Comparison of ENCODE assay signal across 17 cellular contexts in genomic region chr1:246427611-246428010, GRCh38.
DNase-seq lines count a peak whose midpoint lies in the region; FAIRE-seq and TF ChIP-seq lines count a peak whose summit lies in the region.
"Had no signal": no experiment of that assay in that cellular context is flagged by ENCODE, and none has a peak within 500 bp of the region (broad histone marks: within the 10 kb centered on the region; RNA-seq: fewer than 3 reads in every experiment).

No MANE protein-coding gene starts in this region.

- in situ Hi-C loops in ACHN (cut with HindIII; ENCODE audit: low pct_ligation_motif_present, low pct_unique_long_range_greater_than_20kb, low sequenced_read_pairs) = no loop called here

- no peaks in the 10 kb centered on the region for H4K20me1 ChIP-seq in MM.1S (ENCODE audit: insufficient read depth, low read length)

- H3F3A ChIP-seq in MM.1S (ENCODE audit: insufficient read depth, low read length) = no peaks in the 10 kb centered on the region

- intact Hi-C loops in ovary (cut with DNase I) = no loop called here

- H3K79me2 ChIP-seq in MM.1S (ENCODE audit: low read length) = no peaks in the 10 kb centered on the region

- H3K4me3 ChIP-seq in epithelial cell of esophagus (ENCODE audit: low read length) (no peak overlapping the region), MM.1S (ENCODE audit: low read length) (no peak overlapping the region), ovary (no peak overlapping the region)
- H3K4me3 ChIP-seq: heart right ventricle, vagina had no signal

- H3K27me3 ChIP-seq in MM.1S (replicated peaks; ENCODE audit: insufficient read depth, low read length) = no peaks in the 10 kb centered on the region
- no peaks in the 10 kb centered on the region for H3K27me3 ChIP-seq in ovary
- H3K27me3 ChIP-seq: heart right ventricle, vagina had no signal

- no peak overlapping the region for H2AFZ ChIP-seq in MM.1S (ENCODE audit: low read length)

- H3K4me1 ChIP-seq in MM.1S (ENCODE audit: low read length) = no peaks in the 10 kb centered on the region
- H3K4me1 ChIP-seq in ovary (ENCODE audit: insufficient read depth) = no peaks in the 10 kb centered on the region
- H3K4me1 ChIP-seq: vagina had no signal

- no peak for TF ChIP-seq CTCF in epithelial cell of esophagus (IDR thresholded peaks at IDR 0.05; ENCODE audit: insufficient read depth, low read depth, low read length, missing control alignments)
- TF ChIP-seq CTCF in MM.1S (IDR thresholded peaks at IDR 0.05; ENCODE audit: low read length) = no peak
- no peak for TF ChIP-seq CTCF in ovary (IDR thresholded peaks at IDR 0.05)

- DNase-seq in ACHN (peak; percentile 61), HCEC 1CT (peak; percentile 51), RCC 7860 (ENCODE audit: low spot score) (peak; percentile 88), epithelial cell of esophagus (ENCODE audit: low read depth) (peak; percentile 43), NCI-H1436 treated with DMSO at 0.1 percent for 48 hours (lab: John Stamatoyannopoulos, UW) (no peak), MM.1S (no peak), NCI-H2227 treated with DMSO at 0.1 percent for 48 hours (lab: John Stamatoyannopoulos, UW) (no peak), ovary (no peak)
- DNase-seq: activated T-cell treated with anti-CD3 and anti-CD28 coated beads, Interleukin-2, amount 50 U/mL, for 24 hours; heart right ventricle; NCI-H1105 treated with DMSO at 0.1 percent for 48 hours; NCI-H2171 treated with DMSO at 0.1 percent for 48 hours; retina; T-helper 1 cell had no signal

- H3K27ac ChIP-seq in MM.1S (ENCODE audit: low read length) (no peak overlapping the region), ovary (no peak overlapping the region)
- H3K27ac ChIP-seq: heart right ventricle, RWPE1, vagina had no signal

- H3K36me3 ChIP-seq in MM.1S (replicated peaks; ENCODE audit: insufficient read depth, low read length) (no peaks in the 10 kb centered on the region), ovary (no peaks in the 10 kb centered on the region)
- H3K36me3 ChIP-seq: heart right ventricle, vagina had no signal

- H3K4me2 ChIP-seq in MM.1S (ENCODE audit: low read depth, low read length) = no peak overlapping the region

- no peak for FAIRE-seq in RCC 7860 (lab: Jason Lieb, UNC)
- FAIRE-seq: HepG2 had no signal

- no peak for TF ChIP-seq POLR2A in ovary (IDR thresholded peaks at IDR 0.05)

- H3K9ac ChIP-seq in MM.1S (ENCODE audit: low read length) = no peak overlapping the region

- 96 to 99% (median 97%) methylated on average over 3 of the region's 3 CpGs for WGBS in ovary, 3 donors

- no peak for TF ChIP-seq EP300 in ovary (IDR thresholded peaks at IDR 0.05)

- no peaks in the 10 kb centered on the region for H3K9me2 ChIP-seq in MM.1S (replicated peaks; ENCODE audit: insufficient read depth, low read length)

- H3K9me3 ChIP-seq in MM.1S (replicated peaks; ENCODE audit: insufficient read depth, low read length) (no peaks in the 10 kb centered on the region), ovary (no peaks in the 10 kb centered on the region)
- H3K9me3 ChIP-seq: heart right ventricle, vagina had no signal

Comparison
In these comparisons a context has a peak if more than half of its experiments do, and no peak if none do; other contexts are left out.
1. DNase-seq: peak in ACHN (single experiment), HCEC 1CT (single experiment), RCC 7860 (single experiment) and epithelial cell of esophagus (single experiment); none in NCI-H1436 treated with DMSO at 0.1 percent for 48 hours (single experiment), MM.1S (single experiment), NCI-H2227 treated with DMSO at 0.1 percent for 48 hours (single experiment) and ovary (0 of 5).